ENCODE assay signal across 9 cellular contexts in the genomic region with DNA sequence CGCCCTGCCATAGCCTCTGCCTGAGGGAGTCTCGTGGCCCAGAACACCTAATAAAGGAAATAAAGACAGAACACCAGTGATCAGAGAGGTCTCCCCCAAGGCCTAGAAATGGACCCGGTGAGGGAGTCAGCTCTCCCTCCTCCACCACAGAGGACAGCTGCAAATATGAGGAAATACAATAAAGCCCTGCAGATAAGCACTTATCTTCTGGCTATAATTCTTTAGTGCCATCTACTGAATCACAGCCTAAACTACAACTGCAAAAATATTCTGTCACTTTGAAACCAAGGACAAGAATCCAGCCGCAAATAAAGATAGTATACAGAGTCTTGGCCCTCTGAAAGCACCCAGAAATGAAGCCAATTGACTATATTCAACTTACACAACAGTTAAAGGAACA. TPM values are rescaled to one million over a fixed set of nuclear protein-coding genes. Genes with fewer than 3 reads are reported as not detected.
DNase-seq lines count a peak whose midpoint lies in the region; ATAC-seq and TF ChIP-seq lines count a peak whose summit lies in the region.
"Had no signal": no experiment of that assay in that cellular context is flagged by ENCODE, and none has a peak within 500 bp of the region (broad histone marks: within the 10 kb centered on the region; RNA-seq: fewer than 3 reads in every experiment).

No MANE protein-coding gene starts in this region.

- intact Hi-C loops in colonic mucosa (cut with DNase I): no loop called here

- no peak overlapping the region for H3K4me3 ChIP-seq in DOHH2 (ENCODE audit: low read length)
- H3K4me3 ChIP-seq in HL-60 (replicated peaks; ENCODE audit: insufficient read depth, low read length): no peak overlapping the region
- H3K4me3 ChIP-seq in fibroblast of villous mesenchyme (ENCODE audit: low read depth, low read length): no peak overlapping the region
- H3K4me3 ChIP-seq in colonic mucosa: no peak overlapping the region

- H3K4me2 ChIP-seq in DOHH2 (ENCODE audit: low read length): no peak overlapping the region

- TF ChIP-seq CTCF in DOHH2 (IDR thresholded peaks at IDR 0.05; ENCODE audit: low read depth, low read length, poor library complexity, severe bottlenecking): peak; percentile 63
- peak; percentile 9 for TF ChIP-seq CTCF in HL-60 (IDR thresholded peaks at IDR 0.05; ENCODE audit: insufficient read depth, low read length)
- TF ChIP-seq CTCF in RWPE1 (conservative IDR thresholded peaks at IDR 0.05; ENCODE audit: low read depth): 0 out of 2 replicates have a peak, but pooled peaks have one; percentile 13
- peak; percentile 40 for TF ChIP-seq CTCF in fibroblast of villous mesenchyme (IDR thresholded peaks at IDR 0.05; ENCODE audit: insufficient read depth, low read depth, low read length)
- no peak for TF ChIP-seq CTCF in colonic mucosa (IDR thresholded peaks at IDR 0.05)

- H3K27me3 Mint-ChIP-seq in activated CD4-positive, alpha-beta memory T cell treated with anti-CD3 and anti-CD28 coated beads, Interleukin-2, amount 10 ng/mL, durations not matched to agents 7 days and 5 days: peaks cover 4% of the 10 kb centered on the region
- no peaks in the 10 kb centered on the region for H3K27me3 Mint-ChIP-seq in T-helper 2 cell treated with Interferon-gamma antibody and Interleukin-4, amounts not matched to agents 5 μg/mL and 100 μg/mL, for 36 hours (ENCODE audit: low read depth)

- DNase-seq in HL-60 (ENCODE audit: low read depth in 1 of 2, low spot score in 1 of 2) (no peak), RWPE1 (ENCODE audit: low spot score) (peak; percentile 5), fibroblast of villous mesenchyme (ENCODE audit: low read depth) (peak; percentile 33), colonic mucosa (no peak)
- DNase-seq in activated CD4-positive, alpha-beta memory T cell treated with anti-CD3 and anti-CD28 coated beads, Interleukin-2, amount 10 ng/mL, durations not matched to agents 7 days and 5 days: no peak
- no peak for DNase-seq in T-helper 2 cell treated with Interferon-gamma antibody and Interleukin-4, amounts not matched to agents 5 μg/mL and 100 μg/mL, for 36 hours (ENCODE audit: low spot score)
- DNase-seq: naive B cell had no signal

- no peaks in the 10 kb centered on the region for H4K20me1 ChIP-seq in DOHH2 (ENCODE audit: control insufficient read depth, insufficient read depth, low read depth, low read length)

- H3K27ac ChIP-seq in DOHH2 (ENCODE audit: low read depth, low read length) (no peak overlapping the region), HL-60 (replicated peaks) (no peak overlapping the region), RWPE1 (no peak overlapping the region), colonic mucosa (no peak overlapping the region)

- H3K4me1 ChIP-seq in DOHH2 (ENCODE audit: control insufficient read depth, low read length) (no peaks in the 10 kb centered on the region), colonic mucosa (no peaks in the 10 kb centered on the region)

- no peaks in the 10 kb centered on the region for H3K79me2 ChIP-seq in DOHH2 (ENCODE audit: control insufficient read depth, low read length)

- no peaks in the 10 kb centered on the region for H3K9me2 ChIP-seq in DOHH2 (replicated peaks; ENCODE audit: control insufficient read depth, low read length)

- H3K36me3 ChIP-seq in DOHH2 (ENCODE audit: control insufficient read depth, low read length): no peaks in the 10 kb centered on the region
- H3K36me3 ChIP-seq in colonic mucosa: no peaks in the 10 kb centered on the region

- no peaks in the 10 kb centered on the region for H3K9me3 Mint-ChIP-seq in activated CD4-positive, alpha-beta memory T cell treated with anti-CD3 and anti-CD28 coated beads, Interleukin-2, amount 10 ng/mL, durations not matched to agents 7 days and 5 days
- no peaks in the 10 kb centered on the region for H3K9me3 Mint-ChIP-seq in T-helper 2 cell treated with Interferon-gamma antibody and Interleukin-4, amounts not matched to agents 5 μg/mL and 100 μg/mL, for 36 hours

- H3K36me3 Mint-ChIP-seq in activated CD4-positive, alpha-beta memory T cell treated with anti-CD3 and anti-CD28 coated beads, Interleukin-2, amount 10 ng/mL, durations not matched to agents 7 days and 5 days (ENCODE audit: low read depth): no peaks in the 10 kb centered on the region
- no peaks in the 10 kb centered on the region for H3K36me3 Mint-ChIP-seq in T-helper 2 cell treated with Interferon-gamma antibody and Interleukin-4, amounts not matched to agents 5 μg/mL and 100 μg/mL, for 36 hours (ENCODE audit: low read depth)

- H3K9ac ChIP-seq in colonic mucosa (ENCODE audit: low read depth in 2 of 2, low read length in 2 of 2): no peak overlapping the region

- no peak overlapping the region for H3K4me3 Mint-ChIP-seq in activated CD4-positive, alpha-beta memory T cell treated with anti-CD3 and anti-CD28 coated beads, Interleukin-2, amount 10 ng/mL, durations not matched to agents 7 days and 5 days
- no peak overlapping the region for H3K4me3 Mint-ChIP-seq in T-helper 2 cell treated with Interferon-gamma antibody and Interleukin-4, amounts not matched to agents 5 μg/mL and 100 μg/mL, for 36 hours

- CTCF ChIA-PET in RWPE1 (lab: Yijun Ruan, JAX): interaction anchor here (0.6 kb wide), 2 partner anchors 216 to 466 kb away, joined by 3 read pairs; no protein-coding TSS in a partner anchor
- CTCF ChIA-PET in activated CD4-positive, alpha-beta memory T cell treated with anti-CD3 and anti-CD28 coated beads, Interleukin-2, amount 10 ng/mL, durations not matched to agents 7 days and 5 days (lab: Charles Lee): interaction anchor here (3.0 kb wide), 1 partner anchor 322 kb away, joined by 12 read pairs; no protein-coding TSS in a partner anchor

- POLR2A ChIA-PET in RWPE1 (lab: Yijun Ruan, JAX; ENCODE audit: low non-redundant PET): no interaction called here
- POLR2A ChIA-PET in activated CD4-positive, alpha-beta memory T cell treated with anti-CD3 and anti-CD28 coated beads, Interleukin-2, amount 10 ng/mL, durations not matched to agents 7 days and 5 days (lab: Charles Lee): no interaction called here

- H3K27ac Mint-ChIP-seq in activated CD4-positive, alpha-beta memory T cell treated with anti-CD3 and anti-CD28 coated beads, Interleukin-2, amount 10 ng/mL, durations not matched to agents 7 days and 5 days: no peak overlapping the region
- no peak overlapping the region for H3K27ac Mint-ChIP-seq in T-helper 2 cell treated with Interferon-gamma antibody and Interleukin-4, amounts not matched to agents 5 μg/mL and 100 μg/mL, for 36 hours
- H3K27ac Mint-ChIP-seq: naive B cell had no signal

- H3K27me3 ChIP-seq in DOHH2 (ENCODE audit: control insufficient read depth, low read length) (no peaks in the 10 kb centered on the region), HL-60 (ENCODE audit: insufficient read depth, poor library complexity, severe bottlenecking) (no peaks in the 10 kb centered on the region), colonic mucosa (no peaks in the 10 kb centered on the region)

- H3K4me1 Mint-ChIP-seq in activated CD4-positive, alpha-beta memory T cell treated with anti-CD3 and anti-CD28 coated beads, Interleukin-2, amount 10 ng/mL, durations not matched to agents 7 days and 5 days: no peaks in the 10 kb centered on the region
- H3K4me1 Mint-ChIP-seq in T-helper 2 cell treated with Interferon-gamma antibody and Interleukin-4, amounts not matched to agents 5 μg/mL and 100 μg/mL, for 36 hours (ENCODE audit: low read depth): no peaks in the 10 kb centered on the region
- H3K4me1 Mint-ChIP-seq: naive B cell had no signal

- no peaks in the 10 kb centered on the region for H3K9me3 ChIP-seq in DOHH2 (ENCODE audit: control insufficient read depth, insufficient read depth, low read length)
- no peaks in the 10 kb centered on the region for H3K9me3 ChIP-seq in colonic mucosa

- no peak for ATAC-seq in HG03139 (IDR thresholded peaks at IDR 0.05; ENCODE audit: unreplicated experiment)

- H3F3A ChIP-seq in DOHH2 (ENCODE audit: control insufficient read depth, insufficient read depth): no peaks in the 10 kb centered on the region

RNA-seq across cellular contexts. Expression of a gene that starts 42.4 kb away (rescaled TPM):
- total RNA-seq in fibroblast of villous mesenchyme: under 0.01 TPM in 1 of 2 replicates, not detected in the other
- under 1 TPM in 1 of 2 donors, not detected in 1; 0.37 TPM for total RNA-seq in colonic mucosa
- total RNA-seq in activated CD4-positive, alpha-beta memory T cell treated with anti-CD3 and anti-CD28 coated beads, Interleukin-2, amount 10 ng/mL, durations not matched to agents 7 days and 5 days: not detected

Comparison
In these comparisons a context has a peak if more than half of its experiments do, and no peak if none do; other contexts are left out.
1. DNase-seq: peak in RWPE1 (single experiment) and fibroblast of villous mesenchyme (single experiment); none in HL-60 (0 of 2), colonic mucosa (single experiment), activated CD4-positive, alpha-beta memory T cell treated with anti-CD3 and anti-CD28 coated beads, Interleukin-2, amount 10 ng/mL, durations not matched to agents 7 days and 5 days (single experiment) and T-helper 2 cell treated with Interferon-gamma antibody and Interleukin-4, amounts not matched to agents 5 μg/mL and 100 μg/mL, for 36 hours (single experiment).